Comparison of ENCODE assay signal across 23 cellular contexts in genomic region chr2:238132463-238133450, GRCh38. TPM values are rescaled to one million over a fixed set of nuclear protein-coding genes. Genes with fewer than 3 reads are reported as not detected.
"Had no signal": no experiment of that assay in that cellular context is flagged by ENCODE, and none has a peak within 500 bp of the region (broad histone marks: within the 10 kb centered on the region; RNA-seq: fewer than 3 reads in every experiment).

No MANE protein-coding gene starts in this region.

- H3K27ac Mint-ChIP-seq: activated CD4-positive, alpha-beta memory T cell treated with anti-CD3 and anti-CD28 coated beads, Interleukin-2, amount 10 ng/mL, durations not matched to agents 7 days and 5 days; activated T-cell treated with anti-CD3 and anti-CD28 coated beads, Interleukin-2, amount 50 U/mL, for 24 hours; type B pancreatic cell; WTC11 had no signal

- DNase-seq: activated CD4-positive, alpha-beta memory T cell treated with anti-CD3 and anti-CD28 coated beads, Interleukin-2, amount 10 ng/mL, durations not matched to agents 7 days and 5 days; activated CD4-positive, alpha-beta T cell treated with anti-CD3 and anti-CD28 coated beads for 4 hours; activated effector memory CD4-positive, alpha-beta T cell treated with Interleukin-2 at 50 U/mL for 16 hours; activated naive CD4-positive, alpha-beta T cell treated with anti-CD3 and anti-CD28 coated beads, Interleukin-2, amount 50 U/mL, for 16 hours; activated T-cell treated with anti-CD3 and anti-CD28 coated beads, Interleukin-2, amount 50 U/mL, for 24 hours; caudate nucleus; colonic mucosa; effector CD4-positive, alpha-beta T cell; foreskin keratinocyte; immature natural killer cell; left colon; nephron progenitor cell; ovary; stimulated activated CD4-positive, alpha-beta T cell treated with anti-CD3 and anti-CD28 coated beads, Interleukin-4, amount 100 ng/mL, for 4 hours; stimulated activated CD8-positive, alpha-beta memory T cell treated with anti-CD3 and anti-CD28 coated beads, Interleukin-4, amount 100 ng/mL, for 48 hours; stimulated activated naive CD4-positive, alpha-beta T cell treated with Interleukin-2 at 50 U/mL for 16 hours; SW 1271 had no signal

- H3K27me3 ChIP-seq: colonic mucosa, ovary had no signal

- H3K4me1 Mint-ChIP-seq: activated CD4-positive, alpha-beta memory T cell treated with anti-CD3 and anti-CD28 coated beads, Interleukin-2, amount 10 ng/mL, durations not matched to agents 7 days and 5 days; immature natural killer cell; WTC11 had no signal

- H3K36me3 Mint-ChIP-seq: immature natural killer cell, type B pancreatic cell, WTC11 had no signal

- H3K4me1 ChIP-seq: colonic mucosa, foreskin keratinocyte, suprapubic skin had no signal

- H3K4me3 Mint-ChIP-seq: activated CD4-positive, alpha-beta memory T cell treated with anti-CD3 and anti-CD28 coated beads, Interleukin-2, amount 10 ng/mL, durations not matched to agents 7 days and 5 days; activated T-cell treated with anti-CD3 and anti-CD28 coated beads, Interleukin-2, amount 50 U/mL, for 24 hours; immature natural killer cell; nephron progenitor cell; type B pancreatic cell; WTC11 had no signal

- H3K9me3 Mint-ChIP-seq: activated CD4-positive, alpha-beta memory T cell treated with anti-CD3 and anti-CD28 coated beads, Interleukin-2, amount 10 ng/mL, durations not matched to agents 7 days and 5 days; activated T-cell treated with anti-CD3 and anti-CD28 coated beads, Interleukin-2, amount 50 U/mL, for 24 hours; immature natural killer cell; nephron progenitor cell; type B pancreatic cell; WTC11 had no signal

- H3K9me3 ChIP-seq: colonic mucosa, ovary, suprapubic skin had no signal

- H3K27ac ChIP-seq: colonic mucosa, foreskin keratinocyte, ovary, skin epidermis, suprapubic skin had no signal

- H3K27me3 Mint-ChIP-seq: activated CD4-positive, alpha-beta memory T cell treated with anti-CD3 and anti-CD28 coated beads, Interleukin-2, amount 10 ng/mL, durations not matched to agents 7 days and 5 days; activated T-cell treated with anti-CD3 and anti-CD28 coated beads, Interleukin-2, amount 50 U/mL, for 24 hours; type B pancreatic cell had no signal

- H3K4me3 ChIP-seq: colonic mucosa, ovary, skin epidermis, suprapubic skin had no signal

- H3K36me3 ChIP-seq: colonic mucosa, ovary, suprapubic skin had no signal

- ATAC-seq: foreskin keratinocyte, left colon had no signal

RNA-seq across cellular contexts. Expression of gene KLHL30, which starts 5.7 kb away (rescaled TPM):
- total RNA-seq: activated CD4-positive, alpha-beta memory T cell treated with anti-CD3 and anti-CD28 coated beads, Interleukin-2, amount 10 ng/mL, durations not matched to agents 7 days and 5 days; foreskin keratinocyte; SK-MEL-5; T-helper 2 cell treated with Interferon-gamma antibody and Interleukin-4, amounts not matched to agents 100 ng/mL and 5 ng/mL, for 36 hours; WTC11 had no signal
- polyA plus RNA-seq: foreskin keratinocyte, immature natural killer cell had no signal

RNA-seq across cellular contexts. Expression of gene ERFE, which starts 26.0 kb away (rescaled TPM):
- total RNA-seq: activated CD4-positive, alpha-beta memory T cell treated with anti-CD3 and anti-CD28 coated beads, Interleukin-2, amount 10 ng/mL, durations not matched to agents 7 days and 5 days; suprapubic skin had no signal

RNA-seq across cellular contexts. Expression of gene ESPNL, which starts 32.6 kb away (rescaled TPM):
- polyA plus RNA-seq: immature natural killer cell had no signal
